In the genomic region with DNA sequence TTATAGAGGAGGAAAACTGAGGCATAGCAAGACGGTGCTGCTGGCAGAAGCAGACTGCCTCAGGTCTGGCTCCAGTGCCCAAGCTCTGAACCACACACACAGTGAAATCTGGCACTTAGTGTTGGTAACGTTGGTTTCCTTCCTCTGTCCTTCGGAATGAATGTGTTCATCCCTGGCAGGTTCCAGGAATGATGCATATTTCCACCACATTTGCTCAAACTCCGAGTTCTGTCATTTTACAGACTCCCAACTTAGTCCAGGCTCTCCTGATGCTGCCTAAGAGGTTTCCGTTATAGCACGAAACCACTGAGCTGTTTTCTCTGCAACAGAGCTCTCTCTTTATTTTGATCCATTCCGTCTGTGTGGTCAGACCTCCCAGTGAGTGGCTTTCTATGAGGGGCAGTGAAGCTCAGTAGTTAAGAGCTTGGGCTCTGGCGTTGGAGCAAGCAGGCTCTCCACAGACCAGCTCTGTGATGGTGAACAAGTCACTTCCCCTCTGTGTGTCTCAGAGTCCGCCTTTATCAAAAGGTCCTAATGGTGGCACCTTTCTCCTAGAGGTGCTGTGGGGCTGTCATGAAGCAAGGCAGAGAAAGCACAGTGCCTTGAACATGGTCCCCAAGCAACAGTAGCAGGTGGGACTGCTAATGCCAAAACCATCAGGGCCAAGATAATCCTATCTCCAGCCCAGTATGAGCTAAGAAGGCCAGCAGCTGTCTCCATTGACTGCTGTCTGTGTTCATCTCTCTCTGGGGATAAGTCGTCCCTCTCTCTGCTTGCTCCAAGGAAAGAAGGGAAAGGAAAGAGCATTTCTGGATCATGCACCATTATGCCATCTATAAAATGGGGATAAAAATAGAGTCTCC, we compare ENCODE assay signal across 1 cellular context.
TF ChIP-seq lines count a peak whose summit lies in the region.

No MANE protein-coding gene starts in this region.

TF ChIP-seq in GM23338, 12 proteins besides CTCF, POLR2A, EP300 and RAD21 (continued from another document):
- TF ChIP-seq, protein P1, sequence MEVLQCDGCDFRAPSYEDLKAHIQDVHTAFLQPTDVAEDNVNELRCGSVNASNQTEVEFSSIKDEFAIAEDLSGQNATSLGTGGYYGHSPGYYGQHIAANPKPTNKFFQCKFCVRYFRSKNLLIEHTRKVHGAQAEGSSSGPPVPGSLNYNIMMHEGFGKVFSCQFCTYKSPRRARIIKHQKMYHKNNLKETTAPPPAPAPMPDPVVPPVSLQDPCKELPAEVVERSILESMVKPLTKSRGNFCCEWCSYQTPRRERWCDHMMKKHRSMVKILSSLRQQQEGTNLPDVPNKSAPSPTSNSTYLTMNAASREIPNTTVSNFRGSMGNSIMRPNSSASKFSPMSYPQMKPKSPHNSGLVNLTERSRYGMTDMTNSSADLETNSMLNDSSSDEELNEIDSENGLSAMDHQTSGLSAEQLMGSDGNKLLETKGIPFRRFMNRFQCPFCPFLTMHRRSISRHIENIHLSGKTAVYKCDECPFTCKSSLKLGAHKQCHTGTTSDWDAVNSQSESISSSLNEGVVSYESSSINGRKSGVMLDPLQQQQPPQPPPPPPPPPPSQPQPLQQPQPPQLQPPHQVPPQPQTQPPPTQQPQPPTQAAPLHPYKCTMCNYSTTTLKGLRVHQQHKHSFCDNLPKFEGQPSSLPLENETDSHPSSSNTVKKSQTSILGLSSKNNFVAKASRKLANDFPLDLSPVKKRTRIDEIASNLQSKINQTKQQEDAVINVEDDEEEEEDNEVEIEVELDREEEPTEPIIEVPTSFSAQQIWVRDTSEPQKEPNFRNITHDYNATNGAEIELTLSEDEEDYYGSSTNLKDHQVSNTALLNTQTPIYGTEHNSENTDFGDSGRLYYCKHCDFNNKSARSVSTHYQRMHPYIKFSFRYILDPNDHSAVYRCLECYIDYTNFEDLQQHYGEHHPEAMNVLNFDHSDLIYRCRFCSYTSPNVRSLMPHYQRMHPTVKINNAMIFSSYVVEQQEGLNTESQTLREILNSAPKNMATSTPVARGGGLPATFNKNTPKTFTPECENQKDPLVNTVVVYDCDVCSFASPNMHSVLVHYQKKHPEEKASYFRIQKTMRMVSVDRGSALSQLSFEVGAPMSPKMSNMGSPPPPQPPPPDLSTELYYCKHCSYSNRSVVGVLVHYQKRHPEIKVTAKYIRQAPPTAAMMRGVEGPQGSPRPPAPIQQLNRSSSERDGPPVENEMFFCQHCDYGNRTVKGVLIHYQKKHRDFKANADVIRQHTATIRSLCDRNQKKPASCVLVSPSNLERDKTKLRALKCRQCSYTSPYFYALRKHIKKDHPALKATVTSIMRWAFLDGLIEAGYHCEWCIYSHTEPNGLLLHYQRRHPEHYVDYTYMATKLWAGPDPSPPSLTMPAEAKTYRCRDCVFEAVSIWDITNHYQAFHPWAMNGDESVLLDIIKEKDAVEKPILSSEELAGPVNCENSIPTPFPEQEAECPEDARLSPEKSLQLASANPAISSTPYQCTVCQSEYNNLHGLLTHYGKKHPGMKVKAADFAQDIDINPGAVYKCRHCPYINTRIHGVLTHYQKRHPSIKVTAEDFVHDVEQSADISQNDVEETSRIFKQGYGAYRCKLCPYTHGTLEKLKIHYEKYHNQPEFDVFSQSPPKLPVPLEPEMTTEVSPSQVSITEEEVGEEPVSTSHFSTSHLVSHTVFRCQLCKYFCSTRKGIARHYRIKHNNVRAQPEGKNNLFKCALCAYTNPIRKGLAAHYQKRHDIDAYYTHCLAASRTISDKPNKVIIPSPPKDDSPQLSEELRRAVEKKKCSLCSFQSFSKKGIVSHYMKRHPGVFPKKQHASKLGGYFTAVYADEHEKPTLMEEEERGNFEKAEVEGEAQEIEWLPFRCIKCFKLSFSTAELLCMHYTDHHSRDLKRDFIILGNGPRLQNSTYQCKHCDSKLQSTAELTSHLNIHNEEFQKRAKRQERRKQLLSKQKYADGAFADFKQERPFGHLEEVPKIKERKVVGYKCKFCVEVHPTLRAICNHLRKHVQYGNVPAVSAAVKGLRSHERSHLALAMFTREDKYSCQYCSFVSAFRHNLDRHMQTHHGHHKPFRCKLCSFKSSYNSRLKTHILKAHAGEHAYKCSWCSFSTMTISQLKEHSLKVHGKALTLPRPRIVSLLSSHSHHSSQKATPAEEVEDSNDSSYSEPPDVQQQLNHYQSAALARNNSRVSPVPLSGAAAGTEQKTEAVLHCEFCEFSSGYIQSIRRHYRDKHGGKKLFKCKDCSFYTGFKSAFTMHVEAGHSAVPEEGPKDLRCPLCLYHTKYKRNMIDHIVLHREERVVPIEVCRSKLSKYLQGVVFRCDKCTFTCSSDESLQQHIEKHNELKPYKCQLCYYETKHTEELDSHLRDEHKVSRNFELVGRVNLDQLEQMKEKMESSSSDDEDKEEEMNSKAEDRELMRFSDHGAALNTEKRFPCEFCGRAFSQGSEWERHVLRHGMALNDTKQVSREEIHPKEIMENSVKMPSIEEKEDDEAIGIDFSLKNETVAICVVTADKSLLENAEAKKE (CRISPR knock-in tag; IDR thresholded peaks at IDR 0.05), result no peak
- TF ChIP-seq ZNF331 (CRISPR knock-in tag; IDR thresholded peaks at IDR 0.05; ENCODE audit: low read depth) (no peak), POLR2AphosphoS5 (IDR thresholded peaks at IDR 0.05; ENCODE audit: low read depth) (no peak), STAT1 (IDR thresholded peaks at IDR 0.05; ENCODE audit: unreplicated experiment) (no peak), ZNF114 (CRISPR knock-in tag; IDR thresholded peaks at IDR 0.05) (no peak), JUNB (IDR thresholded peaks at IDR 0.05; ENCODE audit: unreplicated experiment) (no peak), EZH2phosphoT487 (IDR thresholded peaks at IDR 0.05; ENCODE audit: unreplicated experiment) (no peak)
- TF ChIP-seq, protein P2, sequence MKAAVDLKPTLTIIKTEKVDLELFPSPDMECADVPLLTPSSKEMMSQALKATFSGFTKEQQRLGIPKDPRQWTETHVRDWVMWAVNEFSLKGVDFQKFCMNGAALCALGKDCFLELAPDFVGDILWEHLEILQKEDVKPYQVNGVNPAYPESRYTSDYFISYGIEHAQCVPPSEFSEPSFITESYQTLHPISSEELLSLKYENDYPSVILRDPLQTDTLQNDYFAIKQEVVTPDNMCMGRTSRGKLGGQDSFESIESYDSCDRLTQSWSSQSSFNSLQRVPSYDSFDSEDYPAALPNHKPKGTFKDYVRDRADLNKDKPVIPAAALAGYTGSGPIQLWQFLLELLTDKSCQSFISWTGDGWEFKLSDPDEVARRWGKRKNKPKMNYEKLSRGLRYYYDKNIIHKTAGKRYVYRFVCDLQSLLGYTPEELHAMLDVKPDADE (IDR thresholded peaks at IDR 0.05), result no peak
TF ChIP-seq in GM23338: peak in this region for 0.
